In the genomic region with DNA sequence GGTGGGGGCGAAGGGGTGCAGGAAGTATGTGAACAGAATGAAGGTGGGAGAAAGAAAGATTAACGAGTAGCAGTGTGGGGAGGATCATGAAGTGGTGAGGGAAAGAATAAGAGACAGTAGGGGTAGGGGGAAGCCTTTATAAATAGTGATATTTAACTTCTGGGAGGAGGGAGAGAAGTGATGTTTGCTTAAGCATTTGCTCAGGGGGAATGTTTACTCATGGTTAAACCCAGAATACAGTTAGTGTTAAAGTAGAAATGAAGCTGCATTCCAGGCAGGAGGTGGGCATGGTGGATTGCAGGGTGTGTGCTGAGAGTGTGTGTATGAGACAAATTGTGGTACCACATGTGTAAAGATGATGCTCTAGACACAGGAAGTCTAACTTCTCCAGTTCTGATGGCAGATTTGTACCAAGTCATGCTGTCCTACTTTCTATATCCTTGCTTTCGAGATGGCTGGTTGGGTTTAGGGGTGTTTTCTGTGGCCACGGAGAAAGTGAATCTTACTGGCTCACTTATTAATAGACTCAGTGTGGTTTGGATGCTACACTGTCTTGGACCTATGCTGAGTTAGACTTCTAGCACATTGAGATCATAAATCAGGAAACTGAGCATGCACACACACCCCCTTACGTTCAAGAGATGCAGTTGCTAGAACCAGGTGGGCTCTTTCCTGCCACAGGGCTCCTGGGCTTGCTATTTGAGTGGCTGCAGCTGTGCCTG, we compare ENCODE assay signal across 8 cellular contexts. TPM values are rescaled to one million over a fixed set of nuclear protein-coding genes. Genes with fewer than 3 reads are reported as not detected.
A peak's percentile ranks its signal among the peaks of the same experiment; 100 is the strongest.
DNase-seq lines count a peak whose midpoint lies in the region; ATAC-seq, FAIRE-seq and TF ChIP-seq lines count a peak whose summit lies in the region.

No MANE protein-coding gene starts in this region.

- peaks cover 53% of the 10 kb centered on the region for H3K4me1 ChIP-seq in A549
- no peaks in the 10 kb centered on the region for H3K4me1 ChIP-seq in CD4-positive, alpha-beta memory T cell (ENCODE audit: insufficient read depth, low read length)

- H3K27me3 ChIP-seq in CD4-positive, alpha-beta memory T cell (ENCODE audit: insufficient read depth, low read length): no peaks in the 10 kb centered on the region

- H3K9me3 Mint-ChIP-seq in CD4-positive, alpha-beta memory T cell: peaks cover 0 to 3% (median 0%) of the 10 kb centered on the region in 8 donors

- peak overlapping the region in 2 of 7 donors; percentile 12 to 25 for H3K27ac Mint-ChIP-seq in CD4-positive, alpha-beta memory T cell

- no peak for TF ChIP-seq POLR2A in A549 (IDR thresholded peaks at IDR 0.05; ENCODE audit: low read length)

- intact Hi-C loops in CD4-positive, alpha-beta memory T cell (cut with micrococcal nuclease): no loop called here

- H3K27me3 Mint-ChIP-seq in CD4-positive, alpha-beta memory T cell: peaks cover 0 to 4% of the 10 kb centered on the region in 2 donors

- H3K9me3 ChIP-seq in A549: no peaks in the 10 kb centered on the region
- H3K9me3 ChIP-seq in CD4-positive, alpha-beta memory T cell (ENCODE audit: control insufficient read depth in 1 of 2, low read length in 2 of 2): no peaks in the 10 kb centered on the region

- H3K27ac ChIP-seq in A549: peak overlapping the region; percentile 80 to 93
- H3K27ac ChIP-seq in CD4-positive, alpha-beta memory T cell (ENCODE audit: low read depth, low read length): no peak overlapping the region

- peaks cover 0 to 4% (median 1%) of the 10 kb centered on the region in 4 donors for H3K4me1 Mint-ChIP-seq in CD4-positive, alpha-beta memory T cell

- POLR2A ChIA-PET in A549 (lab: Yijun Ruan, JAX): no interaction called here
- POLR2A ChIA-PET in CD4-positive, alpha-beta memory T cell (lab: Charles Lee; ENCODE audit: partially characterized antibody): no interaction called here

- DNase-seq in A549 (ENCODE audit: low read depth in 1 of 2, low spot score in 1 of 2) (peak; percentile 46 to 86), SK-N-DZ (ENCODE audit: low spot score) (peak; percentile 50), AG20443 (ENCODE audit: low spot score) (no peak), NCI-H2081 treated with DMSO at 0.1 percent for 48 hours (lab: John Stamatoyannopoulos, UW) (no peak)
- DNase-seq in stimulated activated CD4-positive, alpha-beta T cell treated with anti-CD3 and anti-CD28 coated beads, Interleukin-2, amount 100 ng/mL, for 24 hours: no peak
- no peak for DNase-seq in CD4-positive, alpha-beta memory T cell

- TF ChIP-seq RAD21 in A549 (conservative IDR thresholded peaks at IDR 0.05 in 1 of 2, IDR thresholded peaks at IDR 0.05 in 1 of 2): peak in 1 of 2 experiments; percentile 16; a peak in 1 of 5 replicates

- H3K4me3 Mint-ChIP-seq in CD4-positive, alpha-beta memory T cell: no peak overlapping the region

- 0 out of 3 replicates have a peak overlapping the region, but pooled peaks have one; percentile 14 for H3K4me3 ChIP-seq in A549
- H3K4me3 ChIP-seq in CD4-positive, alpha-beta memory T cell (ENCODE audit: low read length in 2 of 2): no peak overlapping the region

- TF ChIP-seq CTCF in A549 (IDR thresholded peaks at IDR 0.05): no peak

- CTCF ChIA-PET in A549 (lab: Yijun Ruan, JAX): interaction anchor here (1.3 to 9.9 kb wide), 5 partner anchors 11 to 174 kb away, joined by 3 to 86 read pairs (median 14); partner anchors contain the start of gene DNMBP
- CTCF ChIA-PET in CD4-positive, alpha-beta memory T cell (lab: Charles Lee; ENCODE audit: partially characterized antibody): interaction anchor here (1.2 to 2.6 kb wide), 5 partner anchors 7 to 175 kb away, joined by 3 to 12 read pairs (median 4); partner anchors contain the start of gene DNMBP

- peak; percentile 78 to 82 for ATAC-seq in A549
- peak; percentile 59 for ATAC-seq in GM19328 (IDR thresholded peaks at IDR 0.05; ENCODE audit: unreplicated experiment)
- ATAC-seq in HG03354 (IDR thresholded peaks at IDR 0.05; ENCODE audit: poor library complexity, severe bottlenecking, unreplicated experiment): peak; percentile 86

- 0% methylated on average over 5 of the region's 5 CpGs for WGBS in A549 (ENCODE audit: missing lambda C conversion rate)

- H3K36me3 Mint-ChIP-seq in CD4-positive, alpha-beta memory T cell: no peaks in the 10 kb centered on the region

- FAIRE-seq in A549 (lab: Jason Lieb, UNC): peak; percentile 39

- peak overlapping the region; percentile 80 for H3K4me2 ChIP-seq in A549

- TF ChIP-seq EP300 in A549 (IDR thresholded peaks at IDR 0.05): peak; percentile 22 to 42; a peak in 2 of 5 replicates

- no peaks in the 10 kb centered on the region for H3K36me3 ChIP-seq in CD4-positive, alpha-beta memory T cell (ENCODE audit: insufficient read depth, low read length)

TF ChIP-seq in A549, 52 proteins besides CTCF, POLR2A, EP300 and RAD21:
- peak; percentile 60 for TF ChIP-seq GATA3 (IDR thresholded peaks at IDR 0.05; ENCODE audit: borderline replicate concordance)
- no peak for TF ChIP-seq POLR2AphosphoS2 (conservative IDR thresholded peaks at IDR 0.05; ENCODE audit: low read length)
- no peak; a peak in 1 of 4 replicates for TF ChIP-seq CEBPB (IDR thresholded peaks at IDR 0.05)
- peak; percentile 70 for TF ChIP-seq MAX (IDR thresholded peaks at IDR 0.05)
- 0 out of 5 replicates have a peak, but pooled peaks have one; percentile 39 to 42 for TF ChIP-seq JUN (IDR thresholded peaks at IDR 0.05)
- TF ChIP-seq HOXB13 (CRISPR knock-in tag; IDR thresholded peaks at IDR 0.05; ENCODE audit: low read depth): no peak
- TF ChIP-seq, protein P1, sequence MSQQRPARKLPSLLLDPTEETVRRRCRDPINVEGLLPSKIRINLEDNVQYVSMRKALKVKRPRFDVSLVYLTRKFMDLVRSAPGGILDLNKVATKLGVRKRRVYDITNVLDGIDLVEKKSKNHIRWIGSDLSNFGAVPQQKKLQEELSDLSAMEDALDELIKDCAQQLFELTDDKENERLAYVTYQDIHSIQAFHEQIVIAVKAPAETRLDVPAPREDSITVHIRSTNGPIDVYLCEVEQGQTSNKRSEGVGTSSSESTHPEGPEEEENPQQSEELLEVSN (IDR thresholded peaks at IDR 0.05; ENCODE audit: borderline replicate concordance, low read depth): no peak

RNA-seq across cellular contexts. Expression of gene DNMBP, which starts 10.6 kb away (rescaled TPM):
- polyA plus RNA-seq in A549 (2011; rRNA removed) (20.3 and 24.3 TPM in 2 replicates), A549 (2017; fragmentation: RNase III; extraction: RNeasy Plus Mini Kit Qiagen cat#74134 plus additional on column Dnase treatment) (12.6 to 15.3 TPM (median 13.7 TPM) in 3 replicates)
- polyA plus RNA-seq in A549 (2012; cell fraction: cytosol; rRNA removed): 9.9 and 11.3 TPM in 2 replicates
- 19.1 and 24.9 TPM in 2 replicates for polyA plus RNA-seq in A549 (2012; cell fraction: nucleus; rRNA removed)
- 20.1 and 20.4 TPM in 2 replicates for polyA minus RNA-seq in A549 (2011; rRNA and poly(A)+ RNA removed)
- polyA plus RNA-seq in SK-N-DZ (2014; cell fraction: cytosol; rRNA removed): 1.2 and 2.1 TPM in 2 replicates
- polyA plus RNA-seq in SK-N-DZ (2014; cell fraction: nucleus; rRNA removed): 0.66 and 1.7 TPM in 2 replicates
- total RNA-seq in CD4-positive, alpha-beta memory T cell: 1 to 10 TPM; 3.8 to 4.0 TPM
- 1 to 10 TPM in 1 of 2 donors, not detected in 1; 1.4 TPM for polyA plus RNA-seq in CD4-positive, alpha-beta memory T cell

Comparison
In these comparisons a context has a peak if more than half of its experiments do, and no peak if none do; other contexts are left out.
1. DNase-seq: peak in A549 (2 of 2) and SK-N-DZ (single experiment); none in AG20443 (single experiment), stimulated activated CD4-positive, alpha-beta T cell treated with anti-CD3 and anti-CD28 coated beads, Interleukin-2, amount 100 ng/mL, for 24 hours (0 of 2), NCI-H2081 treated with DMSO at 0.1 percent for 48 hours (single experiment) and CD4-positive, alpha-beta memory T cell (0 of 5).
2. RNA of gene DNMBP, which starts 10.6 kb away (polyA plus RNA-seq): 9.9 to 24.9 TPM in A549; 1.4 TPM in CD4-positive, alpha-beta memory T cell; every median in the first group is over 4 times any median in the second.
3. Peak in every context shown above with its lines, with median percentiles within 50 percentile points of each other: ATAC-seq.